In the genomic region with DNA sequence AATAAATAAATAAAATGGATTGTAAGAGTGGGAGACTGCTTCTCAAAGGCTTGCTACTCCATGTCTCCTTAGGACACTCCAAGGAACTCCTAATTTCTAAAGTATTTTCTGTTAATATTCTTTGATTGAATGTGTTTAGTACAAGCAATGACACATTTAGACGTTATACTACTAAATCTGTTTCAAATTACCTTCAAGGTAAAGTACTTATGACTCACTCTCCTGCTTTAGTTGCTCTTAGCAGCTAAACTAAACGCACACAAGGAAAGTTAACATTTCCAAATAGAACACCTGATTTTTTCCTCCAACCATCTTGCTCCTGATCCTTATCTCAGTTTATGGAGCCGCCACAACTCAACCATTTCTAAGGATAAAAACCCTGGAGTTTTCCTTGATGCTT, we compare ENCODE assay signal across 30 cellular contexts.
"Had no signal": no experiment of that assay in that cellular context is flagged by ENCODE, and none has a peak within 500 bp of the region (broad histone marks: within the 10 kb centered on the region; RNA-seq: fewer than 3 reads in every experiment).

No MANE protein-coding gene starts in this region.

- H3K9me3 ChIP-seq: ascending aorta, colonic mucosa, gastroesophageal sphincter, heart right ventricle had no signal

- H3K27me3 Mint-ChIP-seq: activated B cell treated with CpG ODN at 0.5 μM for 24 hours; activated CD8-positive, alpha-beta T cell treated with anti-CD3 and anti-CD28 coated beads for 36 hours; activated naive CD4-positive, alpha-beta T cell treated with anti-CD3 and anti-CD28 coated beads, Interleukin-2, amount 10 ng/mL, durations not matched to agents 7 days and 5 days; activated naive CD8-positive, alpha-beta T cell treated with anti-CD3 and anti-CD28 coated beads, Interleukin-2, amount 10 ng/mL, durations not matched to agents 7 days and 5 days; T-helper 17 cell had no signal

- H3K27ac ChIP-seq: ascending aorta, cardiac muscle cell, colonic mucosa, gastroesophageal sphincter, heart right ventricle, hepatocyte, WERI-Rb-1 had no signal

- H3K4me3 ChIP-seq: ascending aorta, cardiac muscle cell, colonic mucosa, gastroesophageal sphincter, heart right ventricle, hepatocyte had no signal

- DNase-seq: activated B cell treated with CpG ODN at 0.5 μM for 24 hours; activated CD4-positive, alpha-beta T cell treated with anti-CD3 and anti-CD28 coated beads for 48 hours; activated CD4-positive, alpha-beta T cell treated with anti-CD3 and anti-CD28 coated beads, Interleukin-2, amount 50 U/mL, for 1 hour; activated CD4-positive, alpha-beta T cell treated with anti-CD3 and anti-CD28 coated beads, Interleukin-2, amount 50 U/mL, for 48 hours; activated CD8-positive, alpha-beta memory T cell treated with anti-CD3 and anti-CD28 coated beads for 24 hours; activated CD8-positive, alpha-beta T cell treated with anti-CD3 and anti-CD28 coated beads for 36 hours; activated effector memory CD4-positive, alpha-beta T cell treated with anti-CD3 and anti-CD28 coated beads, Interleukin-2, amount 50 U/mL, for 16 hours; activated naive CD4-positive, alpha-beta T cell treated with anti-CD3 and anti-CD28 coated beads, Interleukin-2, amount 10 ng/mL, durations not matched to agents 7 days and 5 days; activated naive CD8-positive, alpha-beta T cell treated with anti-CD3 and anti-CD28 coated beads, Interleukin-2, amount 10 ng/mL, durations not matched to agents 7 days and 5 days; activated T-cell treated with anti-CD3 and anti-CD28 coated beads, Interleukin-2, amount 50 U/mL, for 48 hours; central memory CD4-positive, alpha-beta T cell; cerebellar nuclear complex; colonic mucosa; effector CD8-positive, alpha-beta T cell; foreskin melanocyte; heart right ventricle; T-helper 1 cell; T-helper 17 cell; T1000; WERI-Rb-1 had no signal

- H3K27ac Mint-ChIP-seq: activated B cell treated with CpG ODN at 0.5 μM for 24 hours; activated CD8-positive, alpha-beta T cell treated with anti-CD3 and anti-CD28 coated beads for 36 hours; activated naive CD4-positive, alpha-beta T cell treated with anti-CD3 and anti-CD28 coated beads, Interleukin-2, amount 10 ng/mL, durations not matched to agents 7 days and 5 days; activated naive CD4-positive, alpha-beta T cell treated with anti-CD3 and anti-CD28 coated beads, Interleukin-2, amount 50 U/mL, for 72 hours; activated naive CD8-positive, alpha-beta T cell treated with anti-CD3 and anti-CD28 coated beads, Interleukin-2, amount 10 ng/mL, durations not matched to agents 7 days and 5 days; activated T-helper 1 cell treated with anti-CD3 and anti-CD28 coated beads, Interleukin-12 subunit alpha, Interleukin-12 subunit beta, Interleukin-2, Interleukin-4 antibody, amounts not matched to agents 30 ng/mL and 10 ng/mL and 1 ng/mL, durations not matched to agents 14 hours and 24 hours and 36 hours; activated T-helper 2 cell treated with anti-CD3 and anti-CD28 coated beads, Interferon-gamma antibody, Interleukin-2, Interleukin-4, amounts not matched to agents 10 μg/mL and 5 μg/mL and 100 μg/mL, durations not matched to agents 14 hours and 24 hours and 36 hours; T-helper 17 cell; T-helper 2 cell treated with Interferon-gamma antibody and Interleukin-4, amounts not matched to agents 5 μg/mL and 100 μg/mL, for 36 hours had no signal

- H3K9me3 Mint-ChIP-seq: activated B cell treated with CpG ODN at 0.5 μM for 24 hours; activated T-helper 1 cell treated with anti-CD3 and anti-CD28 coated beads, Interleukin-12 subunit alpha, Interleukin-12 subunit beta, Interleukin-2, Interleukin-4 antibody, amounts not matched to agents 30 ng/mL and 10 ng/mL and 1 ng/mL, durations not matched to agents 14 hours and 24 hours and 36 hours had no signal

- H3K36me3 Mint-ChIP-seq: activated naive CD4-positive, alpha-beta T cell treated with anti-CD3 and anti-CD28 coated beads, Interleukin-2, amount 10 ng/mL, durations not matched to agents 7 days and 5 days; activated naive CD4-positive, alpha-beta T cell treated with anti-CD3 and anti-CD28 coated beads, Interleukin-2, amount 50 U/mL, for 72 hours; activated naive CD8-positive, alpha-beta T cell treated with anti-CD3 and anti-CD28 coated beads, Interleukin-2, amount 10 ng/mL, durations not matched to agents 7 days and 5 days had no signal

- H3K4me3 Mint-ChIP-seq: activated B cell treated with CpG ODN at 0.5 μM for 24 hours; activated CD8-positive, alpha-beta T cell treated with anti-CD3 and anti-CD28 coated beads for 36 hours; activated naive CD4-positive, alpha-beta T cell treated with anti-CD3 and anti-CD28 coated beads, Interleukin-2, amount 10 ng/mL, durations not matched to agents 7 days and 5 days; activated naive CD8-positive, alpha-beta T cell treated with anti-CD3 and anti-CD28 coated beads, Interleukin-2, amount 10 ng/mL, durations not matched to agents 7 days and 5 days; activated T-helper 1 cell treated with anti-CD3 and anti-CD28 coated beads, Interleukin-12 subunit alpha, Interleukin-12 subunit beta, Interleukin-2, Interleukin-4 antibody, amounts not matched to agents 30 ng/mL and 10 ng/mL and 1 ng/mL, durations not matched to agents 14 hours and 24 hours and 36 hours; T-helper 17 cell; T-helper 2 cell treated with Interferon-gamma antibody and Interleukin-4, amounts not matched to agents 5 μg/mL and 100 μg/mL, for 36 hours had no signal

- H3K36me3 ChIP-seq: ascending aorta, cardiac muscle cell, colonic mucosa, gastroesophageal sphincter, heart right ventricle, WERI-Rb-1 had no signal

- H3K4me1 Mint-ChIP-seq: activated B cell treated with CpG ODN at 0.5 μM for 24 hours; activated naive CD4-positive, alpha-beta T cell treated with anti-CD3 and anti-CD28 coated beads, Interleukin-2, amount 10 ng/mL, durations not matched to agents 7 days and 5 days; activated naive CD8-positive, alpha-beta T cell treated with anti-CD3 and anti-CD28 coated beads, Interleukin-2, amount 10 ng/mL, durations not matched to agents 7 days and 5 days; T-helper 17 cell had no signal

- H3K4me1 ChIP-seq: ascending aorta, colonic mucosa had no signal

- ATAC-seq: activated CD4-positive, CD25-positive, alpha-beta regulatory T cell treated with anti-CD3 and anti-CD28 coated beads, Interleukin-2, amount 50 U/mL, for 24 hours; activated CD8-positive, alpha-beta T cell treated with anti-CD3 and anti-CD28 coated beads for 36 hours; activated naive CD4-positive, alpha-beta T cell treated with anti-CD3 and anti-CD28 coated beads, Interleukin-2, amount 50 U/mL, for 72 hours; esophagus mucosa; gastroesophageal sphincter; heart right ventricle; T-helper 17 cell had no signal

- H3K27me3 ChIP-seq: ascending aorta, cardiac muscle cell, colonic mucosa, gastroesophageal sphincter, heart right ventricle, hepatocyte had no signal
